Comparison of ENCODE assay signal across 18 cellular contexts in the genomic region with DNA sequence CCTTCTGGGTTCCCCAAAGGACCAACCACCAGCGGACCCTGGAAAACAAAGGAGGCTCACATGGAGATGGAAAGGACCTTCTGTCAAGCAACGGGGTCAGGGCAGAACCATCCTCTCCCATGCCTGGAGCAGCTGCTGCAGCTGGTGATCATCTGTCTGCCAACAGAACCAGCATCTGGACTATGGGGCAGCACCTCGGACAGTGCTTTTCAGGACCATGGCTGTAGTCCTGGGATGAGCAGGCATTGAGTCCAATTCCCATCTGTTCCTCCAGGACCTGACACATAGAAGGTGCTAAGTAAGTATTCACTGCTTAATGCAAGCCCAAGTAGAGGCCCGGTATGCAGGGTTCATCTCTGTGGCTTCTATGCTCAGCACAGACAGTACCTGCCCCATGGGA.
DNase-seq lines count a peak whose midpoint lies in the region; ATAC-seq, FAIRE-seq and TF ChIP-seq lines count a peak whose summit lies in the region.
"Had no signal": no experiment of that assay in that cellular context is flagged by ENCODE, and none has a peak within 500 bp of the region (broad histone marks: within the 10 kb centered on the region; RNA-seq: fewer than 3 reads in every experiment).

No MANE protein-coding gene starts in this region.

- intact Hi-C loops in IMR-90 (cut with micrococcal nuclease): no loop called here
- intact Hi-C loops in K562 (cut with micrococcal nuclease): no loop called here
- intact Hi-C loops in tibial artery (cut with DNase I; ENCODE audit: low total_unique reads): no loop called here

- TF ChIP-seq RAD21 in IMR-90 (IDR thresholded peaks at IDR 0.05; ENCODE audit: low read length) (no peak), K562 (CRISPR knock-in tag; conservative IDR thresholded peaks at IDR 0.05 in 1 of 2, IDR thresholded peaks at IDR 0.05 in 1 of 2) (no peak)

- no peak overlapping the region for H3K14ac ChIP-seq in IMR-90 (replicated peaks; ENCODE audit: low read depth, low read length)

- no peak for FAIRE-seq in K562 (lab: Jason Lieb, UNC)
- FAIRE-seq: HTR-8/SVneo had no signal

- TF ChIP-seq CTCF in DND-41 (IDR thresholded peaks at IDR 0.05; ENCODE audit: borderline replicate concordance, extremely low read depth, low read length, poor library complexity, severe bottlenecking) (no peak), IMR-90 (conservative IDR thresholded peaks at IDR 0.05; ENCODE audit: low read depth, low read length) (no peak), K562 (IDR thresholded peaks at IDR 0.05 in 2 of 3, conservative IDR thresholded peaks at IDR 0.05 in 1 of 3; ENCODE audit: insufficient read depth in 2 of 3, low read depth in 1 of 3, low read length in 3 of 3) (no peak), tibial artery (IDR thresholded peaks at IDR 0.05) (no peak)

- no peaks in the 10 kb centered on the region for H3K9me3 ChIP-seq in DND-41 (ENCODE audit: insufficient read depth, low read length, severe bottlenecking)
- H3K9me3 ChIP-seq in IMR-90 (ENCODE audit: control insufficient read depth, insufficient read depth, low read length): no peaks in the 10 kb centered on the region
- H3K9me3 ChIP-seq in K562 (replicated peaks; ENCODE audit: control insufficient read depth, insufficient read depth, low read depth, low read length): no peaks in the 10 kb centered on the region
- H3K9me3 ChIP-seq in tibial artery: no peaks in the 10 kb centered on the region
- H3K9me3 ChIP-seq: BLaER1, HAP-1, MG63 had no signal

- H4K20me1 ChIP-seq in DND-41 (ENCODE audit: insufficient read depth, low read length) (no peaks in the 10 kb centered on the region), IMR-90 (ENCODE audit: insufficient read depth, low read length) (no peaks in the 10 kb centered on the region; the same call in 1 of the 2 replicates), K562 (replicated peaks; ENCODE audit: control insufficient read depth, insufficient read depth, low read length) (no peaks in the 10 kb centered on the region; the same call in none of the 2 replicates)

- dilution Hi-C loops in IMR-90 (cut with HindIII; ENCODE audit: low sequenced_read_pairs, unreplicated experiment): no loop called here

- H2BK5ac ChIP-seq in IMR-90 (ENCODE audit: low read depth, low read length, poor library complexity, severe bottlenecking): no peak overlapping the region

- in situ Hi-C loops in IMR-90 (cut with MboI; ENCODE audit: low sequenced_read_pairs): no loop called here
- in situ Hi-C loops in K562 (cut with MboI): no loop called here

- H2AK5ac ChIP-seq in IMR-90 (ENCODE audit: low read depth, low read length): no peak overlapping the region

- H3K36me3 ChIP-seq in DND-41 (ENCODE audit: insufficient read depth, low read length): no peaks in the 10 kb centered on the region
- no peaks in the 10 kb centered on the region for H3K36me3 ChIP-seq in IMR-90 (ENCODE audit: control insufficient read depth, insufficient read depth, low read length)
- no peaks in the 10 kb centered on the region for H3K36me3 ChIP-seq in K562 (ENCODE audit: control insufficient read depth, insufficient read depth, low read length)
- peaks cover 0 to 8% (median 0%) of the 10 kb centered on the region in 3 donors for H3K36me3 ChIP-seq in tibial artery
- H3K36me3 ChIP-seq: HAP-1, MG63 had no signal

- H4K5ac ChIP-seq in IMR-90 (ENCODE audit: low read depth, low read length): no peak overlapping the region

- CTCF ChIA-PET in IMR-90 (lab: Yijun Ruan, JAX) (no interaction called here), K562 (lab: Yijun Ruan, JAX; ENCODE audit: low intra/inter-chr PET ratio) (no interaction called here)

- no peak overlapping the region for H3K56ac ChIP-seq in IMR-90 (ENCODE audit: extremely low read depth, insufficient read depth, low read length)

- H3K4ac ChIP-seq in IMR-90 (ENCODE audit: low read depth, low read length): no peak overlapping the region

- POLR2A ChIA-PET in IMR-90 (lab: Charles Lee; ENCODE audit: unreplicated experiment): no interaction called here
- POLR2A ChIA-PET in K562 (lab: Yijun Ruan, JAX): no interaction called here

- H3K9ac ChIP-seq in DND-41 (ENCODE audit: low read depth, low read length): no peak overlapping the region
- H3K9ac ChIP-seq in IMR-90 (ENCODE audit: low read depth, low read length): no peak overlapping the region
- H3K9ac ChIP-seq in K562 (ENCODE audit: insufficient read depth in 1 of 2, low read depth in 2 of 2, low read length in 2 of 2): no peak overlapping the region
- H3K9ac ChIP-seq: BLaER1, KMS-11 had no signal

- no peak overlapping the region for H4K8ac ChIP-seq in IMR-90 (ENCODE audit: low read depth in 2 of 2, low read length in 2 of 2)

- DNase-seq in DND-41 (peak; percentile 6), IMR-90 (peak; percentile 14), K562 (ENCODE audit: extremely low read depth in 1 of 4, low spot score in 3 of 4) (no peak), left lobe of liver (ENCODE audit: low spot score) (no peak), C1 segment of cervical spinal cord (lab: John Stamatoyannopoulos, UW) (no peak), tibial artery (no peak)
- DNase-seq in stimulated activated naive CD4-positive, alpha-beta T cell treated with Interleukin-2 at 50 U/mL for 16 hours (lab: John Stamatoyannopoulos, UW): no peak
- DNase-seq: ACHN, MG63, NCI-H1105, NCI-H1694 treated with DMSO at 0.1 percent for 48 hours, NCI-H345, NCI-H526 treated with DMSO at 0.1 percent for 48 hours had no signal

- H3K18ac ChIP-seq in IMR-90 (ENCODE audit: low read depth, low read length): no peak overlapping the region

- no TSS peak for BruUV-seq in IMR-90 (replicated peaks; lab: Mats Ljungman, UMichigan)
- BruUV-seq in K562 (replicated peaks; lab: Mats Ljungman, UMichigan): no TSS peak

- H2AFZ ChIP-seq in DND-41 (ENCODE audit: low read depth, low read length) (no peak overlapping the region), IMR-90 (replicated peaks; ENCODE audit: low read length, poor library complexity) (no peak overlapping the region), K562 (ENCODE audit: low read depth, low read length) (no peak overlapping the region)

- H3K4me2 ChIP-seq in DND-41 (ENCODE audit: insufficient read depth, low read length): no peak overlapping the region
- H3K4me2 ChIP-seq in IMR-90 (ENCODE audit: low read depth, low read length): no peak overlapping the region
- H3K4me2 ChIP-seq in K562 (ENCODE audit: insufficient read depth, low read length): no peak overlapping the region
- H3K4me2 ChIP-seq: BLaER1, KMS-11 had no signal

- no peak overlapping the region for H2BK120ac ChIP-seq in IMR-90 (ENCODE audit: low read depth, low read length)

- H2BK20ac ChIP-seq in IMR-90 (ENCODE audit: low read depth, low read length): no peak overlapping the region

- TF ChIP-seq POLR2A in IMR-90 (IDR thresholded peaks at IDR 0.05; ENCODE audit: low read depth, low read length): no peak
- TF ChIP-seq POLR2A in K562 (conservative IDR thresholded peaks at IDR 0.05): no peak

- H3K4me3 ChIP-seq in DND-41 (ENCODE audit: low read depth in 1 of 2, low read length in 2 of 2) (no peak overlapping the region), IMR-90 (ENCODE audit: insufficient read depth, low read depth, low read length) (no peak overlapping the region), K562 (no peak overlapping the region), tibial artery (no peak overlapping the region)
- H3K4me3 ChIP-seq: BLaER1, HAP-1, MG63 had no signal

- no peaks in the 10 kb centered on the region for H3K27me3 ChIP-seq in DND-41 (ENCODE audit: insufficient read depth, low read length, poor library complexity)
- H3K27me3 ChIP-seq in IMR-90 (ENCODE audit: control insufficient read depth, insufficient read depth, low read length): no peaks in the 10 kb centered on the region
- H3K27me3 ChIP-seq in K562 (ENCODE audit: control insufficient read depth in 2 of 2, insufficient read depth in 2 of 2, low read length in 2 of 2): peaks cover 9 to 22% of the 10 kb centered on the region in 2 experiments; a peak in 4 of 5 replicates
- H3K27me3 ChIP-seq in tibial artery: no peaks in the 10 kb centered on the region
- H3K27me3 ChIP-seq: BLaER1, MG63 had no signal

- H3K9me1 ChIP-seq in IMR-90 (ENCODE audit: insufficient read depth, low read length) (no peaks in the 10 kb centered on the region), K562 (ENCODE audit: control insufficient read depth, insufficient read depth, low read length) (no peaks in the 10 kb centered on the region)

- TF ChIP-seq EP300 in K562 (IDR thresholded peaks at IDR 0.05; ENCODE audit: low read length): no peak

- H3K79me1 ChIP-seq in IMR-90 (ENCODE audit: low read depth in 1 of 2, low read length in 2 of 2): no peaks in the 10 kb centered on the region; a peak in 1 of 4 replicates

- no peak overlapping the region for H4K91ac ChIP-seq in IMR-90 (ENCODE audit: insufficient read depth, low read depth, low read length)

- 75% methylated on average over 2 of the region's 4 CpGs; no CpG with 5 or more reads in 1 of the 2 experiments for whole genome bisulfite sequencing in IMR-90 (ENCODE audit: extremely low coverage in 2 of 2, insufficient read length in 1 of 2), 2 experiments
- 0% methylated on average over 4 of the region's 4 CpGs for WGBS in K562 (ENCODE audit: insufficient coverage, low coverage, missing lambda C conversion rate)

- H3K23ac ChIP-seq in IMR-90 (ENCODE audit: low read depth, low read length): no peak overlapping the region

- no peak overlapping the region for H2AK9ac ChIP-seq in IMR-90 (replicated peaks; ENCODE audit: low read depth, low read length, poor library complexity)

- no peak overlapping the region for H2BK15ac ChIP-seq in IMR-90 (ENCODE audit: low read depth, low read length)

- no peak for ATAC-seq in DND-41 (ENCODE audit: insufficient read depth, low read depth)
- ATAC-seq in IMR-90 (ENCODE audit: low read depth): 0 out of 2 replicates have a peak, but pooled peaks have one; percentile 40
- ATAC-seq in K562: no peak
- ATAC-seq in left lobe of liver: peak; percentile 16
- ATAC-seq in GM19023 (IDR thresholded peaks at IDR 0.05; ENCODE audit: unreplicated experiment): no peak

- H3K27ac ChIP-seq in DND-41 (ENCODE audit: low read length) (no peak overlapping the region), IMR-90 (ENCODE audit: insufficient read depth, low read length) (no peak overlapping the region), K562 (ENCODE audit: extremely low read depth, low read depth, low read length) (no peak overlapping the region), tibial artery (no peak overlapping the region)
- H3K27ac ChIP-seq: BLaER1, KMS-11 had no signal

- H3K4me1 ChIP-seq in DND-41 (ENCODE audit: insufficient read depth, low read length) (no peaks in the 10 kb centered on the region), IMR-90 (ENCODE audit: control insufficient read depth, insufficient read depth, low read length) (no peaks in the 10 kb centered on the region), K562 (replicated peaks in 1 of 2; ENCODE audit: control insufficient read depth in 2 of 2, insufficient read depth in 2 of 2, low read length in 2 of 2) (no peaks in the 10 kb centered on the region), tibial artery (no peaks in the 10 kb centered on the region)
- H3K4me1 ChIP-seq: BLaER1, HAP-1 had no signal

- no peaks in the 10 kb centered on the region for H3K79me2 ChIP-seq in DND-41 (ENCODE audit: insufficient read depth, low read length)
- no peaks in the 10 kb centered on the region for H3K79me2 ChIP-seq in K562 (ENCODE audit: control insufficient read depth, insufficient read depth, low read length)

TF ChIP-seq in IMR-90, 13 proteins besides CTCF, POLR2A, EP300 and RAD21 (continues in another document):
- TF ChIP-seq RCOR1 (IDR thresholded peaks at IDR 0.05; ENCODE audit: insufficient replicate concordance, low read length): no peak

Comparison
In these comparisons a context has a peak if more than half of its experiments do, and no peak if none do; other contexts are left out.
1. ATAC-seq: peak in IMR-90 (single experiment) and left lobe of liver (single experiment); none in DND-41 (single experiment), K562 (single experiment) and GM19023 (single experiment).
2. DNase-seq: peak in DND-41 (single experiment) and IMR-90 (single experiment); none in K562 (0 of 4), left lobe of liver (single experiment), C1 segment of cervical spinal cord (0 of 14), stimulated activated naive CD4-positive, alpha-beta T cell treated with Interleukin-2 at 50 U/mL for 16 hours (single experiment) and tibial artery (0 of 2).